Comparison of ENCODE assay signal across 19 cellular contexts in the genomic region with DNA sequence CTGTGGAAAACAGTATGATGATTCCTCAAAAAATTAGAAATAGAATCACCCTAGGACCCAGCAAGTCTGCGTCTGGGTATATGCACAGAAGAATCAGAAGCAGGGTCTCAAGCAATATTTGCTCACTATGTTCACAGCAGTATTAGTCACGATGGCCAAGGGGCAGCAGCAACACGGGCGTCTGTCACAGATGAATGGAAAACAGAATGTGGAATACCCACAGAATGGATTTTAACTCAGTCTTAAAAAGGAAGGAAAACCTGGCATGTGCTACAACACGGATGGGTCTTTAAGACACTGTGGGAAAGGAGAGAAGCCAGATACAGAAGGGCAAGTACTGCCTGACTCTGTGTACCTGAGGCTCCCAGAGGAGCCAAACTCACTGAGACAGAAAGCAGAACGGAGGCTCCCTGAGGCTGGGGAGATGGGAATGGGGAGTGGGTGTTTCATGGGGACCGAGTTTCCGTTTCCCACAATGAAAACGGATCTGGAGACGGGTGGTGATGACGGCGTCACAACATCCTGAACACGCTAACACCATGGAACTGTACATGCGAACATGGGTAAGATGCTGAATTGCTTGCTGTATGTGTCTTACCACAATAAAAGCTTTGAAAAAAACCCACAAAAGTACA.
"Had no signal": no experiment of that assay in that cellular context is flagged by ENCODE, and none has a peak within 500 bp of the region (broad histone marks: within the 10 kb centered on the region; RNA-seq: fewer than 3 reads in every experiment).

No MANE protein-coding gene starts in this region.

- H3K9me3 ChIP-seq: colonic mucosa, esophagus squamous epithelium, gastroesophageal sphincter, neutrophil, right atrium auricular region, tibial artery, upper lobe of left lung, vagina had no signal

- DNase-seq: colonic mucosa; dermis blood vessel endothelial cell; esophagus squamous epithelium; foreskin fibroblast; immature natural killer cell; mammary epithelial cell; naive thymus-derived CD4-positive, alpha-beta T cell; nephron progenitor cell; stimulated activated CD4-positive, alpha-beta T cell treated with anti-CD3 and anti-CD28 coated beads, Interleukin-4, amount 100 ng/mL, for 1 hour; stimulated activated CD8-positive, alpha-beta memory T cell treated with anti-CD3 and anti-CD28 coated beads, Interleukin-4, amount 100 ng/mL, for 48 hours; stimulated activated naive CD8-positive, alpha-beta T cell treated with anti-CD3 and anti-CD28 coated beads, Interleukin-15, Interleukin-2, amounts not matched to agents 100 U/mL and 50 U/mL, for 24 hours; tibial artery; upper lobe of left lung had no signal

- H3K27ac ChIP-seq: colonic mucosa, esophagus squamous epithelium, gastroesophageal sphincter, neutrophil, right atrium auricular region, tibial artery, upper lobe of left lung, vagina had no signal

- H3K4me2 ChIP-seq: smooth muscle cell had no signal

- H3K4me1 Mint-ChIP-seq: immature natural killer cell; naive thymus-derived CD4-positive, alpha-beta T cell; stimulated activated effector memory CD8-positive, alpha-beta T cell treated with anti-CD3 and anti-CD28 coated beads, Interleukin-12 subunit alpha, Interleukin-12 subunit beta, amount 100 ng/mL, for 72 hours had no signal

- H3K36me3 ChIP-seq: colonic mucosa, esophagus squamous epithelium, gastroesophageal sphincter, neutrophil, right atrium auricular region, tibial artery, upper lobe of left lung, vagina had no signal

- H3K9me3 Mint-ChIP-seq: immature natural killer cell; nephron progenitor cell; stimulated activated effector memory CD8-positive, alpha-beta T cell treated with anti-CD3 and anti-CD28 coated beads, Interleukin-12 subunit alpha, Interleukin-12 subunit beta, amount 100 ng/mL, for 72 hours had no signal

- H3K27me3 ChIP-seq: colonic mucosa, gastroesophageal sphincter, neutrophil, right atrium auricular region, upper lobe of left lung, vagina had no signal

- H3K27ac Mint-ChIP-seq: immature natural killer cell; nephron progenitor cell; stimulated activated effector memory CD8-positive, alpha-beta T cell treated with anti-CD3 and anti-CD28 coated beads, Interleukin-12 subunit alpha, Interleukin-12 subunit beta, amount 100 ng/mL, for 72 hours had no signal

- H3K4me1 ChIP-seq: colonic mucosa had no signal

- H3K4me3 Mint-ChIP-seq: immature natural killer cell; naive thymus-derived CD4-positive, alpha-beta T cell; nephron progenitor cell; stimulated activated effector memory CD8-positive, alpha-beta T cell treated with anti-CD3 and anti-CD28 coated beads, Interleukin-12 subunit alpha, Interleukin-12 subunit beta, amount 100 ng/mL, for 72 hours had no signal

- ATAC-seq: gastroesophageal sphincter; naive thymus-derived CD4-positive, alpha-beta T cell; stimulated activated effector memory CD8-positive, alpha-beta T cell treated with anti-CD3 and anti-CD28 coated beads, Interleukin-12 subunit alpha, Interleukin-12 subunit beta, amount 100 ng/mL, for 72 hours; stimulated activated naive CD8-positive, alpha-beta T cell treated with anti-CD3 and anti-CD28 coated beads, Interleukin-15, Interleukin-2, amounts not matched to agents 100 U/mL and 50 U/mL, for 24 hours had no signal

- H3K4me3 ChIP-seq: colonic mucosa, esophagus squamous epithelium, gastroesophageal sphincter, right atrium auricular region, smooth muscle cell, tibial artery, upper lobe of left lung, vagina had no signal

- H3K36me3 Mint-ChIP-seq: immature natural killer cell; naive thymus-derived CD4-positive, alpha-beta T cell; stimulated activated effector memory CD8-positive, alpha-beta T cell treated with anti-CD3 and anti-CD28 coated beads, Interleukin-12 subunit alpha, Interleukin-12 subunit beta, amount 100 ng/mL, for 72 hours had no signal
